Comparison of ENCODE assay signal across 31 cellular contexts in genomic region chr1:79271759-79272158, GRCh38.
"Had no signal": no experiment of that assay in that cellular context is flagged by ENCODE, and none has a peak within 500 bp of the region (broad histone marks: within the 10 kb centered on the region; RNA-seq: fewer than 3 reads in every experiment).

No MANE protein-coding gene starts in this region.

- ATAC-seq: activated CD8-positive, alpha-beta T cell treated with anti-CD3 and anti-CD28 coated beads for 36 hours; activated naive CD8-positive, alpha-beta T cell treated with anti-CD3 and anti-CD28 coated beads, Interleukin-2, amount 50 U/mL, for 24 hours; activated T-cell treated with anti-CD3 and anti-CD28 coated beads, Interleukin-2, amount 50 U/mL, for 4 hours; activated T-cell treated with anti-CD3 and anti-CD28 coated beads, Interleukin-2, amount 50 U/mL, for 72 hours; activated T-helper 17 cell treated with anti-CD3 and anti-CD28 coated beads, Interleukin-2, amount 50 U/mL, for 72 hours had no signal

- H3K27me3 ChIP-seq: ascending aorta, cardiac muscle cell had no signal

- H3K36me3 ChIP-seq: ascending aorta, cardiac muscle cell had no signal

- DNase-seq: activated B cell treated with CpG ODN at 0.5 μM for 24 hours; activated CD4-positive, alpha-beta memory T cell treated with anti-CD3 and anti-CD28 coated beads for 36 hours; activated CD4-positive, alpha-beta T cell treated with anti-CD3 and anti-CD28 coated beads for 4 hours; activated CD4-positive, alpha-beta T cell treated with anti-CD3 and anti-CD28 coated beads, Interleukin-2, amount 10 ng/mL, durations not matched to agents 24 days and 14 days; activated CD4-positive, alpha-beta T cell treated with anti-CD3 and anti-CD28 coated beads, Interleukin-2, amount 50 U/mL, for 1 hour; activated CD4-positive, alpha-beta T cell treated with anti-CD3 and anti-CD28 coated beads, Interleukin-2, amount 50 U/mL, for 4 hours; activated CD4-positive, CD25-positive, alpha-beta regulatory T cell treated with anti-CD3 and anti-CD28 coated beads, Interleukin-2, amount 50 U/mL, for 72 hours; activated CD8-positive, alpha-beta memory T cell treated with anti-CD3 and anti-CD28 coated beads, Interleukin-2, amount 50 U/mL, for 4 hours; activated CD8-positive, alpha-beta T cell treated with anti-CD3 and anti-CD28 coated beads for 36 hours; activated gamma-delta T cell treated with Interleukin-2 at 50 U/mL for 16 hours; activated naive CD4-positive, alpha-beta T cell; activated naive CD4-positive, alpha-beta T cell treated with anti-CD3 and anti-CD28 coated beads, Interleukin-2, amount 10 ng/mL, durations not matched to agents 7 days and 5 days; activated naive CD8-positive, alpha-beta T cell treated with anti-CD3 and anti-CD28 coated beads, Interleukin-2, amount 10 ng/mL, durations not matched to agents 7 days and 5 days; activated naive CD8-positive, alpha-beta T cell treated with anti-CD3 and anti-CD28 coated beads, Interleukin-2, amount 50 U/mL, for 24 hours; activated T-cell treated with anti-CD3 and anti-CD28 coated beads for 4 hours; activated T-cell treated with anti-CD3 and anti-CD28 coated beads, Interleukin-2, amount 50 U/mL, for 1 hour; activated T-cell treated with anti-CD3 and anti-CD28 coated beads, Interleukin-2, amount 50 U/mL, for 4 hours; activated T-cell treated with anti-CD3 and anti-CD28 coated beads, Interleukin-2, amount 50 U/mL, for 72 hours; amygdala; anterior cingulate cortex; caudate nucleus; cerebellar nuclear complex; T-helper 1 cell; T-helper 2 cell; T-helper 9 cell had no signal

- H3K4me1 ChIP-seq: ascending aorta had no signal

- FAIRE-seq: bronchial epithelial cell, TTC549 had no signal

- H3K4me3 ChIP-seq: ascending aorta, cardiac muscle cell had no signal

- H3K27ac ChIP-seq: ascending aorta, cardiac muscle cell, VCaP had no signal
